Comparison of ENCODE assay signal across 8 cellular contexts in the genomic region with DNA sequence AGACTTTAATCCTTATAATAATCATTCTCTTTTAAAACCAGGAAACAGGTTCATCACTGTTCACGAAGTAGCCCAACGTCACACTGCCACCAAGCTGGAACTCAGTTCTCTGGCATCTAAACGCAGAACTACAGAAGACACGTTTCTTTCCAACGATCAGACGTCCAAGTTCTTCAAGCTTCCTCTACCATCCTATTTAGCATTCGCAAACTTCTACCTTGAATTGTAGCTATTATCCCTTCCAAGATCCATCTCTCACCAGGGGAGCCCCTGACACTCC. TPM values are rescaled to one million over a fixed set of nuclear protein-coding genes. Genes with fewer than 3 reads are reported as not detected.
DNase-seq lines count a peak whose midpoint lies in the region; ATAC-seq and TF ChIP-seq lines count a peak whose summit lies in the region.

No MANE protein-coding gene starts in this region.

- H3K4me3 Mint-ChIP-seq in WTC11 = peak overlapping the region; percentile 83

- peak; percentile 32 for ATAC-seq in GM21723 (IDR thresholded peaks at IDR 0.05; ENCODE audit: unreplicated experiment)
- peak; percentile 1; the same call in 1 of the 2 replicates for ATAC-seq in WTC11

- TF ChIP-seq CTCF in WTC11 (IDR thresholded peaks at IDR 0.05) = no peak

- H3K27ac Mint-ChIP-seq in WTC11 = peak overlapping the region; percentile 27

- 0 to 1% methylated on average over 7 of the region's 7 CpGs for WGBS in esophagus, 2 donors

- CTCF ChIA-PET in WTC11 (lab: Charles Lee) = interaction anchor here (0.5 to 1.7 kb wide), 5 partner anchors 15 to 128 kb away, joined by 3 to 20 read pairs (median 6); partner anchors contain the start of gene VIM

- H3K9ac ChIP-seq in muscle layer of colon (ENCODE audit: low read length) = peak overlapping the region; percentile 65

- H3K4me1 Mint-ChIP-seq in WTC11 = peaks cover 56% of the 10 kb centered on the region

- DNase-seq in NCI-H2196 (lab: John Stamatoyannopoulos, UW; ENCODE audit: unreplicated experiment) (peak; percentile 31), NCI-H2196 treated with DMSO at 0.1 percent for 48 hours (lab: John Stamatoyannopoulos, UW; ENCODE audit: unreplicated experiment) (no peak), WTC11 (ENCODE audit: low spot score) (no peak), mesenteric fat pad (ENCODE audit: low spot score) (no peak)

- no peaks in the 10 kb centered on the region for H3K27me3 Mint-ChIP-seq in WTC11 (ENCODE audit: low read depth)

- H3K27me3 ChIP-seq in esophagus (ENCODE audit: control insufficient read depth in 1 of 2, insufficient read depth in 2 of 2, low read length in 2 of 2) (no peaks in the 10 kb centered on the region), muscle layer of colon (ENCODE audit: control insufficient read depth in 1 of 2, insufficient read depth in 2 of 2, low read length in 2 of 2) (no peaks in the 10 kb centered on the region)

- H3K4me3 ChIP-seq in esophagus (ENCODE audit: low read depth in 1 of 2, low read length in 2 of 2) (peak overlapping the region; percentile 76 to 92), muscle layer of colon (ENCODE audit: low read depth in 1 of 2, low read length in 2 of 2) (peak overlapping the region; percentile 86 to 96)

- POLR2A ChIA-PET in WTC11 (lab: Charles Lee) = interaction anchor here (0.6 to 1.6 kb wide), 3 partner anchors 233 to 383 kb away, joined by 3 to 6 read pairs (median 3); partner anchors contain the start of gene RSU1

- H3K9me3 ChIP-seq in KOPT-K1 (ENCODE audit: insufficient read depth, low read length, poor library complexity, severe bottlenecking) = no peaks in the 10 kb centered on the region
- H3K9me3 ChIP-seq in esophagus (ENCODE audit: control insufficient read depth in 2 of 2, insufficient read depth in 1 of 2, low read depth in 1 of 2, low read length in 1 of 2) = no peaks in the 10 kb centered on the region
- no peaks in the 10 kb centered on the region for H3K9me3 ChIP-seq in muscle layer of colon (ENCODE audit: low read length)

- no peaks in the 10 kb centered on the region for H3K36me3 Mint-ChIP-seq in WTC11

- H3K36me3 ChIP-seq in KOPT-K1 (ENCODE audit: insufficient read depth, low read length) (no peaks in the 10 kb centered on the region), esophagus (ENCODE audit: control insufficient read depth in 2 of 2, insufficient read depth in 2 of 2, low read length in 1 of 2) (no peaks in the 10 kb centered on the region), muscle layer of colon (ENCODE audit: insufficient read depth, low read length) (no peaks in the 10 kb centered on the region)

- no peaks in the 10 kb centered on the region for H3K4me1 ChIP-seq in esophagus (ENCODE audit: control insufficient read depth in 2 of 2, insufficient read depth in 2 of 2, low read length in 1 of 2)
- peaks cover 4% of the 10 kb centered on the region for H3K4me1 ChIP-seq in muscle layer of colon (ENCODE audit: insufficient read depth, low read length)

- H3K27ac ChIP-seq in KOPT-K1 (ENCODE audit: low read depth, low read length, poor library complexity, severe bottlenecking) = peak overlapping the region; percentile 84
- H3K27ac ChIP-seq in esophagus (ENCODE audit: low read depth in 2 of 2, low read length in 1 of 2) = peak overlapping the region; percentile 89 to 93
- H3K27ac ChIP-seq in muscle layer of colon (ENCODE audit: low read depth, low read length) = peak overlapping the region; percentile 96

- no peaks in the 10 kb centered on the region for H3K9me3 Mint-ChIP-seq in WTC11

TF ChIP-seq in WTC11, 78 proteins besides CTCF, POLR2A, EP300 and RAD21:
- TF ChIP-seq, protein P1, sequence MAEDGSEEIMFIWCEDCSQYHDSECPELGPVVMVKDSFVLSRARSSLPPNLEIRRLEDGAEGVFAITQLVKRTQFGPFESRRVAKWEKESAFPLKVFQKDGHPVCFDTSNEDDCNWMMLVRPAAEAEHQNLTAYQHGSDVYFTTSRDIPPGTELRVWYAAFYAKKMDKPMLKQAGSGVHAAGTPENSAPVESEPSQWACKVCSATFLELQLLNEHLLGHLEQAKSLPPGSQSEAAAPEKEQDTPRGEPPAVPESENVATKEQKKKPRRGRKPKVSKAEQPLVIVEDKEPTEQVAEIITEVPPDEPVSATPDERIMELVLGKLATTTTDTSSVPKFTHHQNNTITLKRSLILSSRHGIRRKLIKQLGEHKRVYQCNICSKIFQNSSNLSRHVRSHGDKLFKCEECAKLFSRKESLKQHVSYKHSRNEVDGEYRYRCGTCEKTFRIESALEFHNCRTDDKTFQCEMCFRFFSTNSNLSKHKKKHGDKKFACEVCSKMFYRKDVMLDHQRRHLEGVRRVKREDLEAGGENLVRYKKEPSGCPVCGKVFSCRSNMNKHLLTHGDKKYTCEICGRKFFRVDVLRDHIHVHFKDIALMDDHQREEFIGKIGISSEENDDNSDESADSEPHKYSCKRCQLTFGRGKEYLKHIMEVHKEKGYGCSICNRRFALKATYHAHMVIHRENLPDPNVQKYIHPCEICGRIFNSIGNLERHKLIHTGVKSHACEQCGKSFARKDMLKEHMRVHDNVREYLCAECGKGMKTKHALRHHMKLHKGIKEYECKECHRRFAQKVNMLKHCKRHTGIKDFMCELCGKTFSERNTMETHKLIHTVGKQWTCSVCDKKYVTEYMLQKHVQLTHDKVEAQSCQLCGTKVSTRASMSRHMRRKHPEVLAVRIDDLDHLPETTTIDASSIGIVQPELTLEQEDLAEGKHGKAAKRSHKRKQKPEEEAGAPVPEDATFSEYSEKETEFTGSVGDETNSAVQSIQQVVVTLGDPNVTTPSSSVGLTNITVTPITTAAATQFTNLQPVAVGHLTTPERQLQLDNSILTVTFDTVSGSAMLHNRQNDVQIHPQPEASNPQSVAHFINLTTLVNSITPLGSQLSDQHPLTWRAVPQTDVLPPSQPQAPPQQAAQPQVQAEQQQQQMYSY (CRISPR knock-in tag; IDR thresholded peaks at IDR 0.05) = no peak
- TF ChIP-seq, protein P2, sequence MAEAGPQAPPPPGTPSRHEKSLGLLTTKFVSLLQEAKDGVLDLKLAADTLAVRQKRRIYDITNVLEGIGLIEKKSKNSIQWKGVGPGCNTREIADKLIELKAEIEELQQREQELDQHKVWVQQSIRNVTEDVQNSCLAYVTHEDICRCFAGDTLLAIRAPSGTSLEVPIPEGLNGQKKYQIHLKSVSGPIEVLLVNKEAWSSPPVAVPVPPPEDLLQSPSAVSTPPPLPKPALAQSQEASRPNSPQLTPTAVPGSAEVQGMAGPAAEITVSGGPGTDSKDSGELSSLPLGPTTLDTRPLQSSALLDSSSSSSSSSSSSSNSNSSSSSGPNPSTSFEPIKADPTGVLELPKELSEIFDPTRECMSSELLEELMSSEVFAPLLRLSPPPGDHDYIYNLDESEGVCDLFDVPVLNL (CRISPR knock-in tag; IDR thresholded peaks at IDR 0.05; ENCODE audit: borderline replicate concordance, low read depth) = no peak
- TF ChIP-seq ZNF423 (CRISPR knock-in tag; IDR thresholded peaks at IDR 0.05) = no peak
- no peak for TF ChIP-seq ZNF317 (CRISPR knock-in tag; IDR thresholded peaks at IDR 0.05; ENCODE audit: borderline replicate concordance, low read depth)
- no peak for TF ChIP-seq MXD4 (CRISPR knock-in tag; IDR thresholded peaks at IDR 0.05; ENCODE audit: borderline replicate concordance)
- TF ChIP-seq EMX1 (CRISPR knock-in tag; IDR thresholded peaks at IDR 0.05) = no peak
- no peak for TF ChIP-seq HMGA2 (CRISPR knock-in tag; IDR thresholded peaks at IDR 0.05)
- TF ChIP-seq SMAD3 (CRISPR knock-in tag; IDR thresholded peaks at IDR 0.05; ENCODE audit: borderline replicate concordance) = no peak
- TF ChIP-seq MLX (CRISPR knock-in tag; IDR thresholded peaks at IDR 0.05) = no peak
- TF ChIP-seq, protein P3, sequence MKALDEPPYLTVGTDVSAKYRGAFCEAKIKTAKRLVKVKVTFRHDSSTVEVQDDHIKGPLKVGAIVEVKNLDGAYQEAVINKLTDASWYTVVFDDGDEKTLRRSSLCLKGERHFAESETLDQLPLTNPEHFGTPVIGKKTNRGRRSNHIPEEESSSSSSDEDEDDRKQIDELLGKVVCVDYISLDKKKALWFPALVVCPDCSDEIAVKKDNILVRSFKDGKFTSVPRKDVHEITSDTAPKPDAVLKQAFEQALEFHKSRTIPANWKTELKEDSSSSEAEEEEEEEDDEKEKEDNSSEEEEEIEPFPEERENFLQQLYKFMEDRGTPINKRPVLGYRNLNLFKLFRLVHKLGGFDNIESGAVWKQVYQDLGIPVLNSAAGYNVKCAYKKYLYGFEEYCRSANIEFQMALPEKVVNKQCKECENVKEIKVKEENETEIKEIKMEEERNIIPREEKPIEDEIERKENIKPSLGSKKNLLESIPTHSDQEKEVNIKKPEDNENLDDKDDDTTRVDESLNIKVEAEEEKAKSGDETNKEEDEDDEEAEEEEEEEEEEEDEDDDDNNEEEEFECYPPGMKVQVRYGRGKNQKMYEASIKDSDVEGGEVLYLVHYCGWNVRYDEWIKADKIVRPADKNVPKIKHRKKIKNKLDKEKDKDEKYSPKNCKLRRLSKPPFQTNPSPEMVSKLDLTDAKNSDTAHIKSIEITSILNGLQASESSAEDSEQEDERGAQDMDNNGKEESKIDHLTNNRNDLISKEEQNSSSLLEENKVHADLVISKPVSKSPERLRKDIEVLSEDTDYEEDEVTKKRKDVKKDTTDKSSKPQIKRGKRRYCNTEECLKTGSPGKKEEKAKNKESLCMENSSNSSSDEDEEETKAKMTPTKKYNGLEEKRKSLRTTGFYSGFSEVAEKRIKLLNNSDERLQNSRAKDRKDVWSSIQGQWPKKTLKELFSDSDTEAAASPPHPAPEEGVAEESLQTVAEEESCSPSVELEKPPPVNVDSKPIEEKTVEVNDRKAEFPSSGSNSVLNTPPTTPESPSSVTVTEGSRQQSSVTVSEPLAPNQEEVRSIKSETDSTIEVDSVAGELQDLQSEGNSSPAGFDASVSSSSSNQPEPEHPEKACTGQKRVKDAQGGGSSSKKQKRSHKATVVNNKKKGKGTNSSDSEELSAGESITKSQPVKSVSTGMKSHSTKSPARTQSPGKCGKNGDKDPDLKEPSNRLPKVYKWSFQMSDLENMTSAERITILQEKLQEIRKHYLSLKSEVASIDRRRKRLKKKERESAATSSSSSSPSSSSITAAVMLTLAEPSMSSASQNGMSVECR (CRISPR knock-in tag; IDR thresholded peaks at IDR 0.05; ENCODE audit: borderline replicate concordance) = no peak
- no peak for TF ChIP-seq NFE2L1 (CRISPR knock-in tag; IDR thresholded peaks at IDR 0.05)

RNA-seq across cellular contexts. Expression of gene TRDMT1, which starts 0.6 kb away (rescaled TPM):
- total RNA-seq in WTC11 (2021) = 10.6 to 11.7 TPM (median 11.0 TPM) in 3 replicates
- 1 to 10 TPM in 1 of 2 donors, under 1 TPM in 1; 0.81 to 1.2 TPM for polyA plus RNA-seq in esophagus
- 7.1 TPM for total RNA-seq in mesenteric fat pad

RNA-seq across cellular contexts. Expression of gene VIM, which starts 27.2 kb away (rescaled TPM):
- total RNA-seq in WTC11 (2021) = 65.0 to 74.1 TPM (median 66.2 TPM) in 3 replicates
- 100 to 1,000 TPM in 1 of 2 donors, 10 to 100 TPM in 1; 70.1 to 174 TPM for polyA plus RNA-seq in esophagus
- 3,828 TPM for total RNA-seq in mesenteric fat pad

Comparison
In these comparisons a context has a peak if more than half of its experiments do, and no peak if none do; other contexts are left out.
1. RNA of gene VIM, which starts 27.2 kb away (total RNA-seq): 3,828 TPM in mesenteric fat pad (single experiment); 65.0 to 74.1 TPM in WTC11; every median in the first group is over 10 times any median in the second.
2. Peak in every context shown above with its lines, with median percentiles within 50 percentile points of each other: H3K27ac ChIP-seq.